In genomic region chr17:77208856-77209255, GRCh38 we compare ENCODE assay signal across 13 cellular contexts.
DNase-seq lines count a peak whose midpoint lies in the region; ATAC-seq and TF ChIP-seq lines count a peak whose summit lies in the region.
"Had no signal": no experiment of that assay in that cellular context is flagged by ENCODE, and none has a peak within 500 bp of the region (broad histone marks: within the 10 kb centered on the region; RNA-seq: fewer than 3 reads in every experiment).

No MANE protein-coding gene starts in this region.

- TF ChIP-seq CTCF in cardiac muscle cell (IDR thresholded peaks at IDR 0.05; ENCODE audit: low read depth, low read length): no peak
- TF ChIP-seq CTCF in neural crest cell (conservative IDR thresholded peaks at IDR 0.05): no peak
- TF ChIP-seq CTCF in transverse colon (IDR thresholded peaks at IDR 0.05): no peak

- DNase-seq in cardiac muscle cell (ENCODE audit: low read depth in 1 of 2, low spot score in 1 of 2) (no peak), Right ventricle myocardium inferior (ENCODE audit: missing footprints) (no peak), neural crest cell (ENCODE audit: low read depth, low spot score) (no peak), transverse colon (no peak), HT-29 (ENCODE audit: low spot score) (no peak), H7 (no peak)
- DNase-seq in effector memory CD8-positive, alpha-beta T cell: no peak
- DNase-seq in activated T-cell treated with anti-CD3 and anti-CD28 coated beads, Interleukin-2, amount 50 U/mL, for 72 hours: no peak
- DNase-seq: activated CD4-positive, alpha-beta memory T cell treated with anti-CD3 and anti-CD28 coated beads for 36 hours; activated naive CD8-positive, alpha-beta T cell treated with anti-CD3 and anti-CD28 coated beads, Interleukin-2, amount 50 U/mL, for 24 hours; GOT3; kidney glomerular epithelial cell; NCI-H526 had no signal

- TF ChIP-seq POLR2A in transverse colon (IDR thresholded peaks at IDR 0.05): no peak

- H3K27ac Mint-ChIP-seq in effector memory CD8-positive, alpha-beta T cell: peak overlapping the region; percentile 75 to 87
- H3K27ac Mint-ChIP-seq in neural crest cell (ENCODE audit: unreplicated experiment): peak overlapping the region; percentile 1
- H3K27ac Mint-ChIP-seq in activated T-cell treated with anti-CD3 and anti-CD28 coated beads, Interleukin-2, amount 50 U/mL, for 72 hours: no peak overlapping the region
- H3K27ac Mint-ChIP-seq: activated CD4-positive, alpha-beta memory T cell treated with anti-CD3 and anti-CD28 coated beads for 36 hours; activated naive CD8-positive, alpha-beta T cell treated with anti-CD3 and anti-CD28 coated beads, Interleukin-2, amount 50 U/mL, for 24 hours had no signal

- H3K27me3 Mint-ChIP-seq in effector memory CD8-positive, alpha-beta T cell: no peaks in the 10 kb centered on the region
- H3K27me3 Mint-ChIP-seq in neural crest cell (ENCODE audit: low read depth): no peaks in the 10 kb centered on the region
- H3K27me3 Mint-ChIP-seq in activated T-cell treated with anti-CD3 and anti-CD28 coated beads, Interleukin-2, amount 50 U/mL, for 72 hours (ENCODE audit: low read depth): no peaks in the 10 kb centered on the region
- H3K27me3 Mint-ChIP-seq: activated CD4-positive, alpha-beta memory T cell treated with anti-CD3 and anti-CD28 coated beads for 36 hours; activated naive CD8-positive, alpha-beta T cell treated with anti-CD3 and anti-CD28 coated beads, Interleukin-2, amount 50 U/mL, for 24 hours had no signal

- H3K4me1 Mint-ChIP-seq in effector memory CD8-positive, alpha-beta T cell (ENCODE audit: low read depth in 2 of 2): no peaks in the 10 kb centered on the region
- H3K4me1 Mint-ChIP-seq in neural crest cell: peaks cover 49% of the 10 kb centered on the region
- H3K4me1 Mint-ChIP-seq in activated T-cell treated with anti-CD3 and anti-CD28 coated beads, Interleukin-2, amount 50 U/mL, for 72 hours (ENCODE audit: low read depth): no peaks in the 10 kb centered on the region

- no peaks in the 10 kb centered on the region for H3K9me3 Mint-ChIP-seq in effector memory CD8-positive, alpha-beta T cell
- H3K9me3 Mint-ChIP-seq in neural crest cell: no peaks in the 10 kb centered on the region
- no peaks in the 10 kb centered on the region for H3K9me3 Mint-ChIP-seq in activated T-cell treated with anti-CD3 and anti-CD28 coated beads, Interleukin-2, amount 50 U/mL, for 72 hours
- H3K9me3 Mint-ChIP-seq: activated CD4-positive, alpha-beta memory T cell treated with anti-CD3 and anti-CD28 coated beads for 36 hours; activated naive CD8-positive, alpha-beta T cell treated with anti-CD3 and anti-CD28 coated beads, Interleukin-2, amount 50 U/mL, for 24 hours had no signal

- H3K27me3 ChIP-seq in cardiac muscle cell: no peaks in the 10 kb centered on the region
- H3K27me3 ChIP-seq in transverse colon: no peaks in the 10 kb centered on the region
- H3K27me3 ChIP-seq in H7 (ENCODE audit: control insufficient read depth, insufficient read depth, low read length): no peaks in the 10 kb centered on the region

- peaks cover 73% of the 10 kb centered on the region for H3K36me3 Mint-ChIP-seq in effector memory CD8-positive, alpha-beta T cell (ENCODE audit: insufficient read depth)
- H3K36me3 Mint-ChIP-seq in neural crest cell (ENCODE audit: low read depth): peaks cover 26% of the 10 kb centered on the region
- peaks cover 15 to 36% of the 10 kb centered on the region in 2 donors for H3K36me3 Mint-ChIP-seq in activated T-cell treated with anti-CD3 and anti-CD28 coated beads, Interleukin-2, amount 50 U/mL, for 72 hours (ENCODE audit: insufficient read depth in 2 of 2)

- no peak for TF ChIP-seq EP300 in transverse colon (IDR thresholded peaks at IDR 0.05; ENCODE audit: low read depth)

- no peak for ATAC-seq in Right ventricle myocardium inferior
- no peak for ATAC-seq in effector memory CD8-positive, alpha-beta T cell (replicated peaks)
- no peak for ATAC-seq in activated T-cell treated with anti-CD3 and anti-CD28 coated beads, Interleukin-2, amount 50 U/mL, for 72 hours (replicated peaks in 1 of 2)
- ATAC-seq: activated naive CD8-positive, alpha-beta T cell treated with anti-CD3 and anti-CD28 coated beads, Interleukin-2, amount 50 U/mL, for 24 hours had no signal

- H3K4me3 ChIP-seq in cardiac muscle cell (no peak overlapping the region), transverse colon (no peak overlapping the region), H7 (ENCODE audit: insufficient read depth, low read depth, low read length) (no peak overlapping the region)

- WGBS in transverse colon (ENCODE audit: low coverage in 1 of 2), 2 donors: 74 to 85% methylated on average over 3 of the region's 3 CpGs

- in situ Hi-C loops in transverse colon (cut with MboI; ENCODE audit: low pct_ligation_motif_present in 1 of 4, low pct_unique_long_range_greater_than_20kb in 1 of 4, low sequenced_read_pairs in 3 of 4): no loop called here

- H3K4me1 ChIP-seq in cardiac muscle cell (ENCODE audit: low read depth) (peaks cover 29% of the 10 kb centered on the region), transverse colon (peaks cover 0 to 21% (median 0%) of the 10 kb centered on the region in 4 donors)

- H3K9me3 ChIP-seq in cardiac muscle cell (ENCODE audit: low read depth) (no peaks in the 10 kb centered on the region), transverse colon (no peaks in the 10 kb centered on the region)

- H3K36me3 ChIP-seq in cardiac muscle cell (peaks cover 42% of the 10 kb centered on the region), transverse colon (peaks cover 0 to 80% (median 24%) of the 10 kb centered on the region in 4 donors), H7 (replicated peaks; ENCODE audit: control insufficient read depth, insufficient read depth, low read length) (peaks cover 50% of the 10 kb centered on the region)

- no peak overlapping the region for H3K4me3 Mint-ChIP-seq in effector memory CD8-positive, alpha-beta T cell
- no peak overlapping the region for H3K4me3 Mint-ChIP-seq in neural crest cell
- no peak overlapping the region for H3K4me3 Mint-ChIP-seq in activated T-cell treated with anti-CD3 and anti-CD28 coated beads, Interleukin-2, amount 50 U/mL, for 72 hours
- H3K4me3 Mint-ChIP-seq: activated CD4-positive, alpha-beta memory T cell treated with anti-CD3 and anti-CD28 coated beads for 36 hours; activated naive CD8-positive, alpha-beta T cell treated with anti-CD3 and anti-CD28 coated beads, Interleukin-2, amount 50 U/mL, for 24 hours had no signal

- intact Hi-C loops in Right ventricle myocardium inferior (cut with DNase I) (loop anchor here (2.0 kb wide), 3 partner anchors 68 to 120 kb away; partner anchors contain the start of gene SEC14L1), transverse colon (cut with DNase I; ENCODE audit: low total_unique reads) (no loop called here)

- H3K27ac ChIP-seq in cardiac muscle cell: peak overlapping the region; percentile 72
- H3K27ac ChIP-seq in transverse colon: peak overlapping the region; percentile 11 to 36 (median 24)
